1 cellular context compared by ENCODE assay signal in the genomic region with DNA sequence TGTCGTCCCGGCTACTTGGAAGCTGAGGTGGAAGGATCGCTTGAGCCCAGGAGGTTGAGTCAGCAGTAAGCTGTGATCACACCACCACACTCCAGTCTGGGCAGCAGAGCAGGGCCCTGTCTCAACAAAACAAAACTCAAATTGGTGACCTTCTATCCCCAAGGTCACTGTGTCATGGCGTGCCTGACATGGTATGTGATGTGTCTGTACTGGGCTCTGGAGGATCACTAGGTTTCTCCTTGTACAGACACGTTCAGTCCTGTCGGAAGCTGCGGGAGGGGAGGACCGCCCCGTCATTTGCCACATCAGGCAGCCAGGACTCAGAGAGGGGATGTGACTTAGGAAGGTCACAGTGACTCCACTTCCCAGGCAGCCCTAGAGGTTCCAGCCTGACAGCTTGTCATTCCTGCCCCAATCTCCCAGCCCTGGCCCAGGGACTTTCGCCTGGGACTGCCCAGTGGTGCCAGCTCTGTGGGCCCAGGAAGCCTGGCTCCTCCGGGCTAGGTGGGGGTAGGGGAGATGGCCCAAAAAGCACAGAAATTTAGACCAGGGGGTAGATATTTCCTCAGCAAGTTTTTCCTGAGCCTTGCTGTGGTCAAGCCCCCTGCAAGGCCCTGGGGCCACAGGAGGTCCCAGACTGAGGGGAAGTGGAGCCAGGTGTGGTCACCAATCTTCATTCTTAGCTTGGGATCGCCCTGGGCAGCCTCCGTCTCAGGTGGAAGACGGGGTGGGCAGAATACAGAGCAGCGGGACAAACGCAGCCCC.
TF ChIP-seq lines count a peak whose summit lies in the region.

No MANE protein-coding gene starts in this region.

TF ChIP-seq in IMR-90, 13 proteins besides CTCF, POLR2A, EP300 and RAD21:
- TF ChIP-seq RFX5 (IDR thresholded peaks at IDR 0.05; ENCODE audit: low read depth, low read length) (no peak), MAFK (IDR thresholded peaks at IDR 0.05; ENCODE audit: low read depth, low read length) (peak; percentile 69), NFE2L2 (IDR thresholded peaks at IDR 0.05; ENCODE audit: low read depth, low read length) (no peak)
TF ChIP-seq in IMR-90: peak in this region for 1.
